In the genomic region with DNA sequence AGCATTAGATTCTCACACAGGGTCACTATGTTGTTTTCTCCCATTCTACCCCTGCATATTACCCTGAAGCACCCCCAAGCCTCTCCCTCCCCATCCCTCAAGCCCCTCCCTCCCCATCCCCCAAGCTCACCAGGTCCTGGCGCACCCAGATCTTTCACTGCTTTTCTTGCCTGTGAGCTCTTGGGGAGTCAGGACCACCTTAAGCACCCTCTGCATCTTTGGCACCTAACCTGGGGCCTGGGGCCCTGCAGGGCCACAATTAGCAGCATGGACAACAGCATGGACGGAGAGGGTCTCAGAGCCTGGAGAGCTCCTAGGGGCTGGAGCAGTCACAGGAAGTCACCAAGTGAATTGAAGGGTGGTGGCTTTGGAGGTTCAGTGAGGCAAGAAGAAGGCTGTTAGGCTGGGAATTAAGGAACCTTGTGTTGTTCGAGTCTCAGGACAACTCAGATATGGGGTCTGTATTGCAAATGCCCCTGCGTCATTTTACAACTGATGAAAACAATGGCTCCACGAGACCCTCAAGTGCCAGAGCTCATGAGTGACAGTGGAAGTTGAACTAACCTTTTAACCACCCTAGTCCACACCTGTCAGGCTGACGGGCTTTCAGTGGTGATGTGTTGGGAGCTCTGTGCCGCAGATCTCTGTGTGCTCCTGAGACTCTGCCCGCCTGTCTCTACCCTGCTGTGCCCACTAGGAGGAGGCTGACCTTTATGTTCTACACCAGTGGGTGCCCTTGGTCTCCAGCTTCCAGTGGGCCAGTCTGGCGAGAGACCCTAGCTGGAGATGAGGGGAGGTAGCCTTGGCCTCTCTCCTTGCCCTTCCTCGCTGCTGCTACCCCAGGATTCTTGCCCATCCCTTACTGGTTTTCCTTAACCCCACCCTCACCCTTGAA, we compare ENCODE assay signal across 14 cellular contexts.
DNase-seq lines count a peak whose midpoint lies in the region; ATAC-seq and TF ChIP-seq lines count a peak whose summit lies in the region.
"Had no signal": no experiment of that assay in that cellular context is flagged by ENCODE, and none has a peak within 500 bp of the region (broad histone marks: within the 10 kb centered on the region; RNA-seq: fewer than 3 reads in every experiment).

No MANE protein-coding gene starts in this region.

- H3K27me3 ChIP-seq in layer of hippocampus (ENCODE audit: control insufficient read depth, insufficient read depth, low read length): no peaks in the 10 kb centered on the region
- no peaks in the 10 kb centered on the region for H3K27me3 ChIP-seq in thymus (ENCODE audit: control insufficient read depth, insufficient read depth)
- H3K27me3 ChIP-seq: right lobe of liver had no signal

- CTCF ChIA-PET in activated CD8-positive, alpha-beta memory T cell treated with anti-CD3 and anti-CD28 coated beads, Interleukin-2, amount 10 ng/mL, durations not matched to agents 7 days and 5 days (lab: Charles Lee): interaction anchor here (0.8 to 13.6 kb wide), 4 partner anchors 48 to 169 kb away, joined by 3 to 226 read pairs (median 34); no protein-coding TSS in a partner anchor

- ATAC-seq in activated CD8-positive, alpha-beta memory T cell treated with anti-CD3 and anti-CD28 coated beads, Interleukin-2, amount 10 ng/mL, durations not matched to agents 7 days and 5 days: no peak
- ATAC-seq in GM18520 (IDR thresholded peaks at IDR 0.05; ENCODE audit: unreplicated experiment) (no peak), HG02981 (IDR thresholded peaks at IDR 0.05; ENCODE audit: unreplicated experiment) (no peak)
- ATAC-seq: right lobe of liver had no signal

- WGBS in thymus: 96% methylated on average over 10 of the region's 10 CpGs

- TF ChIP-seq CTCF in GM20000 (IDR thresholded peaks at IDR 0.05; ENCODE audit: extremely low read depth, missing control alignments): no peak

- no peaks in the 10 kb centered on the region for H3K9me3 Mint-ChIP-seq in activated CD8-positive, alpha-beta memory T cell treated with anti-CD3 and anti-CD28 coated beads, Interleukin-2, amount 10 ng/mL, durations not matched to agents 7 days and 5 days (ENCODE audit: low read depth)
- no peaks in the 10 kb centered on the region for H3K9me3 Mint-ChIP-seq in activated T-helper 2 cell treated with anti-CD3 and anti-CD28 coated beads, Interferon-gamma antibody, Interleukin-2, Interleukin-4, amounts not matched to agents 10 μg/mL and 5 μg/mL and 100 μg/mL, durations not matched to agents 14 hours and 24 hours and 36 hours
- H3K9me3 Mint-ChIP-seq: activated CD4-positive, alpha-beta memory T cell treated with anti-CD3 and anti-CD28 coated beads, Interleukin-2, amount 10 ng/mL, durations not matched to agents 7 days and 5 days had no signal

- H3K4me3 Mint-ChIP-seq in activated CD8-positive, alpha-beta memory T cell treated with anti-CD3 and anti-CD28 coated beads, Interleukin-2, amount 10 ng/mL, durations not matched to agents 7 days and 5 days: no peak overlapping the region
- no peak overlapping the region for H3K4me3 Mint-ChIP-seq in activated T-helper 2 cell treated with anti-CD3 and anti-CD28 coated beads, Interferon-gamma antibody, Interleukin-2, Interleukin-4, amounts not matched to agents 10 μg/mL and 5 μg/mL and 100 μg/mL, durations not matched to agents 14 hours and 24 hours and 36 hours (ENCODE audit: low read depth)
- H3K4me3 Mint-ChIP-seq: activated CD4-positive, alpha-beta memory T cell treated with anti-CD3 and anti-CD28 coated beads, Interleukin-2, amount 10 ng/mL, durations not matched to agents 7 days and 5 days had no signal

- H3K27me3 Mint-ChIP-seq in activated CD8-positive, alpha-beta memory T cell treated with anti-CD3 and anti-CD28 coated beads, Interleukin-2, amount 10 ng/mL, durations not matched to agents 7 days and 5 days: no peaks in the 10 kb centered on the region
- H3K27me3 Mint-ChIP-seq in activated T-helper 2 cell treated with anti-CD3 and anti-CD28 coated beads, Interferon-gamma antibody, Interleukin-2, Interleukin-4, amounts not matched to agents 10 μg/mL and 5 μg/mL and 100 μg/mL, durations not matched to agents 14 hours and 24 hours and 36 hours (ENCODE audit: low read depth): no peaks in the 10 kb centered on the region
- H3K27me3 Mint-ChIP-seq: activated CD4-positive, alpha-beta memory T cell treated with anti-CD3 and anti-CD28 coated beads, Interleukin-2, amount 10 ng/mL, durations not matched to agents 7 days and 5 days had no signal

- DNase-seq in activated CD8-positive, alpha-beta memory T cell treated with anti-CD3 and anti-CD28 coated beads for 24 hours: peak; percentile 40
- no peak for DNase-seq in activated CD8-positive, alpha-beta memory T cell treated with anti-CD3 and anti-CD28 coated beads, Interleukin-2, amount 10 ng/mL, durations not matched to agents 7 days and 5 days
- DNase-seq in activated T-helper 2 cell treated with anti-CD3 and anti-CD28 coated beads, Interferon-gamma antibody, Interleukin-2, Interleukin-4, amounts not matched to agents 10 μg/mL and 5 μg/mL and 100 μg/mL, durations not matched to agents 14 hours and 24 hours and 36 hours (ENCODE audit: low spot score): no peak
- DNase-seq in GM20000 (ENCODE audit: low spot score): no peak
- DNase-seq: activated CD4-positive, alpha-beta memory T cell treated with anti-CD3 and anti-CD28 coated beads, Interleukin-2, amount 10 ng/mL, durations not matched to agents 7 days and 5 days; activated effector memory CD4-positive, alpha-beta T cell treated with anti-CD3 and anti-CD28 coated beads, Interleukin-2, amount 50 U/mL, for 16 hours; left ventricle myocardium superior; stimulated activated CD4-positive, alpha-beta T cell treated with anti-CD3 and anti-CD28 coated beads, Interleukin-2, amount 100 ng/mL, for 24 hours; trophoblast cell had no signal

- H3K4me1 ChIP-seq in thymus (ENCODE audit: control insufficient read depth, insufficient read depth, low read length): peaks cover 4% of the 10 kb centered on the region

- no peaks in the 10 kb centered on the region for H3K9me3 ChIP-seq in thymus (ENCODE audit: control insufficient read depth)
- H3K9me3 ChIP-seq: right lobe of liver had no signal

- H3K36me3 Mint-ChIP-seq in activated CD8-positive, alpha-beta memory T cell treated with anti-CD3 and anti-CD28 coated beads, Interleukin-2, amount 10 ng/mL, durations not matched to agents 7 days and 5 days: peaks cover 1% of the 10 kb centered on the region
- no peaks in the 10 kb centered on the region for H3K36me3 Mint-ChIP-seq in activated T-helper 2 cell treated with anti-CD3 and anti-CD28 coated beads, Interferon-gamma antibody, Interleukin-2, Interleukin-4, amounts not matched to agents 10 μg/mL and 5 μg/mL and 100 μg/mL, durations not matched to agents 14 hours and 24 hours and 36 hours (ENCODE audit: low read depth)

- H3K4me3 ChIP-seq in thymus (ENCODE audit: low read length): no peak overlapping the region
- H3K4me3 ChIP-seq: right lobe of liver had no signal

- H3K4me1 Mint-ChIP-seq in activated CD8-positive, alpha-beta memory T cell treated with anti-CD3 and anti-CD28 coated beads, Interleukin-2, amount 10 ng/mL, durations not matched to agents 7 days and 5 days: peaks cover 60% of the 10 kb centered on the region
- peaks cover 64% of the 10 kb centered on the region for H3K4me1 Mint-ChIP-seq in activated T-helper 2 cell treated with anti-CD3 and anti-CD28 coated beads, Interferon-gamma antibody, Interleukin-2, Interleukin-4, amounts not matched to agents 10 μg/mL and 5 μg/mL and 100 μg/mL, durations not matched to agents 14 hours and 24 hours and 36 hours (ENCODE audit: low read depth)

- H3K36me3 ChIP-seq in thymus (ENCODE audit: control insufficient read depth, insufficient read depth): no peaks in the 10 kb centered on the region
- H3K36me3 ChIP-seq: right lobe of liver had no signal

- H3K27ac ChIP-seq in layer of hippocampus (ENCODE audit: low read depth, low read length) (peak overlapping the region; percentile 98), thymus (ENCODE audit: low read depth) (peak overlapping the region; percentile 26)

- intact Hi-C loops in activated T-helper 2 cell treated with anti-CD3 and anti-CD28 coated beads, Interferon-gamma antibody, Interleukin-2, Interleukin-4, amounts not matched to agents 10 μg/mL and 5 μg/mL and 100 μg/mL, durations not matched to agents 14 hours and 24 hours and 36 hours (cut with micrococcal nuclease): loop anchor here (5.0 kb wide), 2 partner anchors 33 to 243 kb away; no protein-coding TSS in a partner anchor

- H3K27ac Mint-ChIP-seq in activated CD8-positive, alpha-beta memory T cell treated with anti-CD3 and anti-CD28 coated beads, Interleukin-2, amount 10 ng/mL, durations not matched to agents 7 days and 5 days: no peak overlapping the region
- H3K27ac Mint-ChIP-seq in activated T-helper 2 cell treated with anti-CD3 and anti-CD28 coated beads, Interferon-gamma antibody, Interleukin-2, Interleukin-4, amounts not matched to agents 10 μg/mL and 5 μg/mL and 100 μg/mL, durations not matched to agents 14 hours and 24 hours and 36 hours: peak overlapping the region; percentile 36
